Comparison of ENCODE assay signal across 1 cellular context in genomic region chr16:87383522-87384161, GRCh38.
TF ChIP-seq lines count a peak whose summit lies in the region.

Gene FBXO31 (minus strand): TSS chr16:87383776. CDS start chr16:87383744, 32 bp downstream.

TF ChIP-seq in HepG2, 621 proteins besides CTCF, POLR2A, EP300 and RAD21 (continued from another document and continues in another):
- TF ChIP-seq CREM (IDR thresholded peaks at IDR 0.05) = peak; percentile 61
- peak; percentile 24; the same call in 1 of the 2 replicates for TF ChIP-seq CREM (CRISPR knock-in tag; IDR thresholded peaks at IDR 0.05)
- peak; percentile 98 for TF ChIP-seq ZNF746 (CRISPR knock-in tag; IDR thresholded peaks at IDR 0.05)
- peak; percentile 54; the same call in 1 of the 2 replicates for TF ChIP-seq ZNF333 (CRISPR knock-in tag; IDR thresholded peaks at IDR 0.05; ENCODE audit: borderline replicate concordance)
- TF ChIP-seq MTF2 (CRISPR knock-in tag; IDR thresholded peaks at IDR 0.05; ENCODE audit: borderline replicate concordance) = no peak
- TF ChIP-seq ADNP (CRISPR knock-in tag; IDR thresholded peaks at IDR 0.05) = peak; percentile 30; the same call in 1 of the 2 replicates
- peak; percentile 84 for TF ChIP-seq ESRRA (CRISPR knock-in tag; IDR thresholded peaks at IDR 0.05; ENCODE audit: low read depth)
- peak; percentile 47 for TF ChIP-seq PTBP1 (IDR thresholded peaks at IDR 0.05; ENCODE audit: low read depth, low read length, poor library complexity, severe bottlenecking)
- peak; percentile 72; the same call in 1 of the 2 replicates for TF ChIP-seq ZNF142 (CRISPR knock-in tag; IDR thresholded peaks at IDR 0.05)
- no peak; the same call in 1 of the 2 replicates for TF ChIP-seq ZNF772 (CRISPR knock-in tag; IDR thresholded peaks at IDR 0.05)
- no peak; the same call in 1 of the 2 replicates for TF ChIP-seq ZNF121 (CRISPR knock-in tag; IDR thresholded peaks at IDR 0.05)
- TF ChIP-seq ZNF570 (CRISPR knock-in tag; IDR thresholded peaks at IDR 0.05; ENCODE audit: borderline replicate concordance) = no peak
- TF ChIP-seq ZNF280D (CRISPR knock-in tag; IDR thresholded peaks at IDR 0.05) = peak; percentile 88; the same call in 1 of the 2 replicates
- TF ChIP-seq SNAPC2 (CRISPR knock-in tag; IDR thresholded peaks at IDR 0.05) = peak; percentile 88; the same call in 1 of the 2 replicates
- no peak for TF ChIP-seq FIP1L1 (IDR thresholded peaks at IDR 0.05; ENCODE audit: borderline replicate concordance, insufficient read depth, low read depth, low read length)
- TF ChIP-seq ZNF382 (CRISPR knock-in tag; IDR thresholded peaks at IDR 0.05; ENCODE audit: borderline replicate concordance) = no peak
- TF ChIP-seq ZNF446 (CRISPR knock-in tag; IDR thresholded peaks at IDR 0.05) = peak; percentile 12; the same call in 1 of the 2 replicates
- TF ChIP-seq ZSCAN29 (CRISPR knock-in tag; conservative IDR thresholded peaks at IDR 0.05) = no peak
- TF ChIP-seq ZNF234 (CRISPR knock-in tag; conservative IDR thresholded peaks at IDR 0.05) = no peak
- TF ChIP-seq HBP1 (CRISPR knock-in tag; IDR thresholded peaks at IDR 0.05; ENCODE audit: low read depth) = peak; percentile 56; the same call in 1 of the 2 replicates
- TF ChIP-seq ZNF18 (CRISPR knock-in tag; IDR thresholded peaks at IDR 0.05; ENCODE audit: insufficient replicate concordance) = peak; percentile 3
- 0 out of 2 replicates have a peak, but pooled peaks have one; percentile 43 for TF ChIP-seq FOXM1 (CRISPR knock-in tag; IDR thresholded peaks at IDR 0.05)
- peak; percentile 67 for TF ChIP-seq HHEX (CRISPR knock-in tag; IDR thresholded peaks at IDR 0.05)
- TF ChIP-seq ZBTB14 (CRISPR knock-in tag; IDR thresholded peaks at IDR 0.05) = peak; percentile 44; the same call in 1 of the 2 replicates
- TF ChIP-seq HNRNPK (IDR thresholded peaks at IDR 0.05; ENCODE audit: low read depth, low read length, poor library complexity, severe bottlenecking) = no peak
- 0 out of 2 replicates have a peak, but pooled peaks have one; percentile 52 for TF ChIP-seq HNF1A (IDR thresholded peaks at IDR 0.05; ENCODE audit: low read depth)
- TF ChIP-seq HNF1A (CRISPR knock-in tag; IDR thresholded peaks at IDR 0.05; ENCODE audit: borderline replicate concordance) = no peak; the same call in 1 of the 2 replicates
- no peak for TF ChIP-seq RFX1 (IDR thresholded peaks at IDR 0.05)
- TF ChIP-seq FOXO4 (CRISPR knock-in tag; conservative IDR thresholded peaks at IDR 0.05) = no peak
- TF ChIP-seq NONO (IDR thresholded peaks at IDR 0.05) = no peak
- TF ChIP-seq NONO (CRISPR knock-in tag; conservative IDR thresholded peaks at IDR 0.05) = peak; percentile 98
- no peak; the same call in 1 of the 2 replicates for TF ChIP-seq KLF9 (CRISPR knock-in tag; IDR thresholded peaks at IDR 0.05; ENCODE audit: low read depth)
- no peak; the same call in 1 of the 2 replicates for TF ChIP-seq UBTF (CRISPR knock-in tag; IDR thresholded peaks at IDR 0.05)
- no peak; the same call in 1 of the 2 replicates for TF ChIP-seq ZBTB8A (CRISPR knock-in tag; IDR thresholded peaks at IDR 0.05; ENCODE audit: borderline replicate concordance, low read depth)
- TF ChIP-seq FOXO1 (CRISPR knock-in tag; IDR thresholded peaks at IDR 0.05) = peak; percentile 87
- peak; percentile 92 for TF ChIP-seq RXRA (CRISPR knock-in tag; IDR thresholded peaks at IDR 0.05)
- peak; percentile 58; the same call in 1 of the 2 replicates for TF ChIP-seq TCF7 (IDR thresholded peaks at IDR 0.05; ENCODE audit: low read depth)
- 0 out of 2 replicates have a peak, but pooled peaks have one; percentile 60 for TF ChIP-seq RFXAP (CRISPR knock-in tag; IDR thresholded peaks at IDR 0.05; ENCODE audit: borderline replicate concordance)
